In genomic region chr10:74877899-74878298, GRCh38 we compare ENCODE assay signal across 30 cellular contexts.
"Had no signal": no experiment of that assay in that cellular context is flagged by ENCODE, and none has a peak within 500 bp of the region (broad histone marks: within the 10 kb centered on the region; RNA-seq: fewer than 3 reads in every experiment).

No MANE protein-coding gene starts in this region.

- H3K4me3 ChIP-seq: colonic mucosa, esophagus squamous epithelium, gastroesophageal sphincter had no signal

- H3K4me3 Mint-ChIP-seq: activated B cell treated with CpG ODN at 0.5 μM for 24 hours; activated CD8-positive, alpha-beta memory T cell treated with anti-CD3 and anti-CD28 coated beads, Interleukin-2, amount 10 ng/mL, durations not matched to agents 7 days and 5 days; activated CD8-positive, alpha-beta T cell treated with anti-CD3 and anti-CD28 coated beads, Interleukin-2, amount 10 ng/mL, durations not matched to agents 7 days and 5 days; activated naive CD8-positive, alpha-beta T cell; central memory CD8-positive, alpha-beta T cell; T-helper 17 cell; T-helper 2 cell treated with Interferon-gamma antibody and Interleukin-4, amounts not matched to agents 5 μg/mL and 100 μg/mL, for 36 hours had no signal

- H3K27ac ChIP-seq: brain microvascular endothelial cell, colonic mucosa, epithelial cell of prostate, esophagus squamous epithelium, gastroesophageal sphincter, WERI-Rb-1 had no signal

- H3K27me3 Mint-ChIP-seq: activated B cell treated with CpG ODN at 0.5 μM for 24 hours; activated CD8-positive, alpha-beta memory T cell treated with anti-CD3 and anti-CD28 coated beads, Interleukin-2, amount 10 ng/mL, durations not matched to agents 7 days and 5 days; activated naive CD8-positive, alpha-beta T cell; central memory CD8-positive, alpha-beta T cell; T-helper 17 cell had no signal

- H3K36me3 ChIP-seq: brain microvascular endothelial cell, colonic mucosa, esophagus squamous epithelium, gastroesophageal sphincter, WERI-Rb-1 had no signal

- H3K27me3 ChIP-seq: brain microvascular endothelial cell, colonic mucosa, esophagus squamous epithelium, gastroesophageal sphincter had no signal

- H3K27ac Mint-ChIP-seq: activated B cell treated with CpG ODN at 0.5 μM for 24 hours; activated CD8-positive, alpha-beta memory T cell treated with anti-CD3 and anti-CD28 coated beads, Interleukin-2, amount 10 ng/mL, durations not matched to agents 7 days and 5 days; activated CD8-positive, alpha-beta T cell treated with anti-CD3 and anti-CD28 coated beads, Interleukin-2, amount 10 ng/mL, durations not matched to agents 7 days and 5 days; activated naive CD8-positive, alpha-beta T cell; T-helper 17 cell; T-helper 2 cell treated with Interferon-gamma antibody and Interleukin-4, amounts not matched to agents 5 μg/mL and 100 μg/mL, for 36 hours had no signal

- DNase-seq: activated B cell treated with CpG ODN at 0.5 μM for 24 hours; activated CD4-positive, alpha-beta T cell treated with anti-CD3 and anti-CD28 coated beads for 48 hours; activated CD4-positive, alpha-beta T cell treated with anti-CD3 and anti-CD28 coated beads, Interleukin-2, amount 50 U/mL, for 1 hour; activated CD4-positive, alpha-beta T cell treated with anti-CD3 and anti-CD28 coated beads, Interleukin-2, amount 50 U/mL, for 48 hours; activated CD8-positive, alpha-beta memory T cell treated with anti-CD3 and anti-CD28 coated beads, Interleukin-2, amount 10 ng/mL, durations not matched to agents 7 days and 5 days; activated CD8-positive, alpha-beta memory T cell treated with anti-CD3 and anti-CD28 coated beads, Interleukin-2, amount 50 U/mL, for 4 hours; activated CD8-positive, alpha-beta T cell treated with anti-CD3 and anti-CD28 coated beads, Interleukin-2, amount 10 ng/mL, durations not matched to agents 7 days and 5 days; activated gamma-delta T cell treated with Interleukin-2 at 50 U/mL for 16 hours; activated naive CD4-positive, alpha-beta T cell treated with anti-CD3 and anti-CD28 coated beads, Interleukin-2, amount 50 U/mL, for 16 hours; activated naive CD4-positive, alpha-beta T cell treated with Interleukin-2 at 50 U/mL for 16 hours; activated T-cell treated with anti-CD3 and anti-CD28 coated beads, Interleukin-2, amount 50 U/mL, for 1 hour; activated T-cell treated with anti-CD3 and anti-CD28 coated beads, Interleukin-2, amount 50 U/mL, for 48 hours; amniotic stem cell; anterior cingulate cortex; brain microvascular endothelial cell; colonic mucosa; effector CD8-positive, alpha-beta T cell; esophagus squamous epithelium; foreskin melanocyte; head of caudate nucleus; hippocampal formation; T-helper 17 cell; T1000; WERI-Rb-1 had no signal

- H3K9me3 Mint-ChIP-seq: activated B cell treated with CpG ODN at 0.5 μM for 24 hours; central memory CD8-positive, alpha-beta T cell; T-helper 2 cell treated with Interferon-gamma antibody and Interleukin-4, amounts not matched to agents 5 μg/mL and 100 μg/mL, for 36 hours had no signal

- H3K9me3 ChIP-seq: colonic mucosa, esophagus squamous epithelium, gastroesophageal sphincter had no signal

- ATAC-seq: activated CD4-positive, CD25-positive, alpha-beta regulatory T cell treated with anti-CD3 and anti-CD28 coated beads, Interleukin-2, amount 50 U/mL, for 24 hours; activated CD8-positive, alpha-beta memory T cell treated with anti-CD3 and anti-CD28 coated beads, Interleukin-2, amount 10 ng/mL, durations not matched to agents 7 days and 5 days; activated CD8-positive, alpha-beta T cell treated with anti-CD3 and anti-CD28 coated beads, Interleukin-2, amount 10 ng/mL, durations not matched to agents 7 days and 5 days; gastroesophageal sphincter; T-helper 17 cell had no signal

- H3K36me3 Mint-ChIP-seq: activated CD8-positive, alpha-beta memory T cell treated with anti-CD3 and anti-CD28 coated beads, Interleukin-2, amount 10 ng/mL, durations not matched to agents 7 days and 5 days had no signal
